Comparison of ENCODE assay signal across 8 cellular contexts in the genomic region with DNA sequence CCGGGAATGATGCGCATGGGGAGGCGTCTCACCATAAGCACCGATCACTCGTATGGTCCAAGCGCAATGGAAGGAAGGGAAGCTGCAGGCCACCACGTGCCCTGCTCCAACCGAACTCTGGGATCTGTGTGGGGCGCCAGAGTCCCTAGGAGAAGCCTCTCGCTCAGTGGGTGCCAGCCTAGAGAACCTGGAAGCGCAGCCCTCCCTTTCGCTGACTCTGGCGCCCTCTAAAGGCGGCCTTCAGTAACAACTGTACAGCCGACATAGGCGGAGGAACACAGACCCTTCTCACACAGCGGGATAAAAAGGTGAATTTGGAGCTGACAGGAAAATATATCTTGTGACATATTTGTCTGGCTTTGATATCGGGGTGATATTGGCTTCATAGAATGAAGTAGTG.
DNase-seq lines count a peak whose midpoint lies in the region; ATAC-seq and TF ChIP-seq lines count a peak whose summit lies in the region.

No MANE protein-coding gene starts in this region.

- CTCF ChIA-PET in Panc1 (lab: Charles Lee) = interaction anchor here (0.6 kb wide), 1 partner anchor 158 kb away, joined by 3 read pairs; no protein-coding TSS in a partner anchor

- no peaks in the 10 kb centered on the region for H3K36me3 Mint-ChIP-seq in activated T-helper 2 cell treated with anti-CD3 and anti-CD28 coated beads, Interferon-gamma antibody, Interleukin-2, Interleukin-4, amounts not matched to agents 10 μg/mL and 5 μg/mL and 100 μg/mL, durations not matched to agents 14 hours and 24 hours and 36 hours (ENCODE audit: low read depth)

- H3K27ac ChIP-seq in Panc1 (ENCODE audit: low read length) = no peak overlapping the region

- H3K4me1 ChIP-seq in Panc1 (ENCODE audit: control insufficient read depth, insufficient read depth, low read length) = no peaks in the 10 kb centered on the region

- peaks cover 2% of the 10 kb centered on the region for H3K27me3 ChIP-seq in Panc1 (ENCODE audit: control insufficient read depth, insufficient read depth, low read length)

- H3K27me3 Mint-ChIP-seq in activated T-helper 2 cell treated with anti-CD3 and anti-CD28 coated beads, Interferon-gamma antibody, Interleukin-2, Interleukin-4, amounts not matched to agents 10 μg/mL and 5 μg/mL and 100 μg/mL, durations not matched to agents 14 hours and 24 hours and 36 hours (ENCODE audit: low read depth) = peaks cover 18% of the 10 kb centered on the region

- no peaks in the 10 kb centered on the region for H3K9me3 Mint-ChIP-seq in activated T-helper 2 cell treated with anti-CD3 and anti-CD28 coated beads, Interferon-gamma antibody, Interleukin-2, Interleukin-4, amounts not matched to agents 10 μg/mL and 5 μg/mL and 100 μg/mL, durations not matched to agents 14 hours and 24 hours and 36 hours

- H3K9me3 ChIP-seq in Panc1 (ENCODE audit: control insufficient read depth, insufficient read depth, low read depth, low read length) = no peaks in the 10 kb centered on the region

- no peak overlapping the region for H3K27ac Mint-ChIP-seq in activated T-helper 2 cell treated with anti-CD3 and anti-CD28 coated beads, Interferon-gamma antibody, Interleukin-2, Interleukin-4, amounts not matched to agents 10 μg/mL and 5 μg/mL and 100 μg/mL, durations not matched to agents 14 hours and 24 hours and 36 hours

- H3K4me1 Mint-ChIP-seq in activated T-helper 2 cell treated with anti-CD3 and anti-CD28 coated beads, Interferon-gamma antibody, Interleukin-2, Interleukin-4, amounts not matched to agents 10 μg/mL and 5 μg/mL and 100 μg/mL, durations not matched to agents 14 hours and 24 hours and 36 hours (ENCODE audit: low read depth) = peaks cover 3% of the 10 kb centered on the region

- DNase-seq in DMS114 treated with DMSO at 0.1 percent for 48 hours (lab: John Stamatoyannopoulos, UW; ENCODE audit: unreplicated experiment) (peak; percentile 4), Panc1 (ENCODE audit: low read depth, low spot score) (no peak), left cardiac atrium (no peak), 8988T (no peak)
- DNase-seq in activated T-helper 2 cell treated with anti-CD3 and anti-CD28 coated beads, Interferon-gamma antibody, Interleukin-2, Interleukin-4, amounts not matched to agents 10 μg/mL and 5 μg/mL and 100 μg/mL, durations not matched to agents 14 hours and 24 hours and 36 hours (ENCODE audit: low spot score) = peak; percentile 14
- DNase-seq in stimulated activated CD4-positive, alpha-beta T cell treated with anti-CD3 and anti-CD28 coated beads, Interleukin-2, amount 100 ng/mL, for 4 hours (ENCODE audit: low read depth) = peak; percentile 13

- H3K36me3 ChIP-seq in Panc1 (ENCODE audit: control insufficient read depth, insufficient read depth, low read length) = no peaks in the 10 kb centered on the region

- TF ChIP-seq CTCF in Panc1 (IDR thresholded peaks at IDR 0.05) = peak; percentile 87

- in situ Hi-C loops in Panc1 (cut with HindIII; ENCODE audit: low pct_unique_long_range_greater_than_20kb, low sequenced_read_pairs) = no loop called here

- ATAC-seq in HG03354 (IDR thresholded peaks at IDR 0.05; ENCODE audit: poor library complexity, severe bottlenecking, unreplicated experiment) = peak; percentile 71
- ATAC-seq in Panc1 = peak; percentile 88
- peak; percentile 36 to 50 for ATAC-seq in left cardiac atrium
- no peak for ATAC-seq in GM19328 (IDR thresholded peaks at IDR 0.05; ENCODE audit: unreplicated experiment)

- no peak overlapping the region for H3K4me3 ChIP-seq in Panc1 (ENCODE audit: low read depth in 2 of 2, low read length in 2 of 2)

- no TSS peak for BruUV-seq in Panc1 (replicated peaks; lab: Mats Ljungman, UMichigan)

- intact Hi-C loops in Panc1 (cut with micrococcal nuclease; ENCODE audit: unreplicated experiment) = loop anchor here (2.0 kb wide), 1 partner anchor 112 kb away; no protein-coding TSS in a partner anchor
- intact Hi-C loops in activated T-helper 2 cell treated with anti-CD3 and anti-CD28 coated beads, Interferon-gamma antibody, Interleukin-2, Interleukin-4, amounts not matched to agents 10 μg/mL and 5 μg/mL and 100 μg/mL, durations not matched to agents 14 hours and 24 hours and 36 hours (cut with micrococcal nuclease) = loop anchor here (1.0 to 5.0 kb wide), 2 partner anchors 112 to 409 kb away; no protein-coding TSS in a partner anchor
- intact Hi-C loops in left cardiac atrium (cut with DNase I) = loop anchor here in 1 of 2 donors (2.0 kb wide), 1 partner anchor 116 kb away; no protein-coding TSS in a partner anchor

- POLR2A ChIA-PET in Panc1 (lab: Charles Lee) = interaction anchor here (0.7 kb wide), 1 partner anchor 864 kb away, joined by 3 read pairs; no protein-coding TSS in a partner anchor

- no peak overlapping the region for H3K4me3 Mint-ChIP-seq in activated T-helper 2 cell treated with anti-CD3 and anti-CD28 coated beads, Interferon-gamma antibody, Interleukin-2, Interleukin-4, amounts not matched to agents 10 μg/mL and 5 μg/mL and 100 μg/mL, durations not matched to agents 14 hours and 24 hours and 36 hours (ENCODE audit: low read depth)

Comparison
In these comparisons a context has a peak if more than half of its experiments do, and no peak if none do; other contexts are left out.
1. DNase-seq: peak in DMS114 treated with DMSO at 0.1 percent for 48 hours (single experiment), activated T-helper 2 cell treated with anti-CD3 and anti-CD28 coated beads, Interferon-gamma antibody, Interleukin-2, Interleukin-4, amounts not matched to agents 10 μg/mL and 5 μg/mL and 100 μg/mL, durations not matched to agents 14 hours and 24 hours and 36 hours (single experiment) and stimulated activated CD4-positive, alpha-beta T cell treated with anti-CD3 and anti-CD28 coated beads, Interleukin-2, amount 100 ng/mL, for 4 hours (single experiment); none in Panc1 (single experiment), left cardiac atrium (single experiment) and 8988T (single experiment).